Comparison of ENCODE assay signal across 1 cellular context in the genomic region with DNA sequence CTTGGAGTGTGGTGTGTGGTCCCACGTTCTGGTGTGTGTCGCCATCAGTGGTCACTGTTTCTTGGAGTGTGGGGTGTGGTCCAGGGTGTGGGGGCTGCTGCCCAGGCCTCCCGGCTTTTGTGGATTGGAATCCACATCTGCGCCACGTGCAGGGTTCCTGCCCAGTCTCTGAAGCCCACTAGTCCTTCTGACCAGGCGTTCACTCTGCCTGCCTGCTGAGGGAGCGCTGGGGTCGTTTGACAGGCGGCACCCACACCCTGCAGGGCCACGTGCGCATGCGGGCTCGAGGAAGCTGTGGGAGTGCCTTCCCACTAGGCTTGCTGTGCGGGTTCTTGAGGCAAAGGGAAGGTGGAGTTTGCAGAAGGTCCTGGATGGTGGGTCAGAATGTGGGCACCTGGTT.
TF ChIP-seq lines count a peak whose summit lies in the region.

No MANE protein-coding gene starts in this region.

TF ChIP-seq in GM12878, 131 proteins besides CTCF, POLR2A, EP300 and RAD21 (continued from another document):
- TF ChIP-seq, protein P1, sequence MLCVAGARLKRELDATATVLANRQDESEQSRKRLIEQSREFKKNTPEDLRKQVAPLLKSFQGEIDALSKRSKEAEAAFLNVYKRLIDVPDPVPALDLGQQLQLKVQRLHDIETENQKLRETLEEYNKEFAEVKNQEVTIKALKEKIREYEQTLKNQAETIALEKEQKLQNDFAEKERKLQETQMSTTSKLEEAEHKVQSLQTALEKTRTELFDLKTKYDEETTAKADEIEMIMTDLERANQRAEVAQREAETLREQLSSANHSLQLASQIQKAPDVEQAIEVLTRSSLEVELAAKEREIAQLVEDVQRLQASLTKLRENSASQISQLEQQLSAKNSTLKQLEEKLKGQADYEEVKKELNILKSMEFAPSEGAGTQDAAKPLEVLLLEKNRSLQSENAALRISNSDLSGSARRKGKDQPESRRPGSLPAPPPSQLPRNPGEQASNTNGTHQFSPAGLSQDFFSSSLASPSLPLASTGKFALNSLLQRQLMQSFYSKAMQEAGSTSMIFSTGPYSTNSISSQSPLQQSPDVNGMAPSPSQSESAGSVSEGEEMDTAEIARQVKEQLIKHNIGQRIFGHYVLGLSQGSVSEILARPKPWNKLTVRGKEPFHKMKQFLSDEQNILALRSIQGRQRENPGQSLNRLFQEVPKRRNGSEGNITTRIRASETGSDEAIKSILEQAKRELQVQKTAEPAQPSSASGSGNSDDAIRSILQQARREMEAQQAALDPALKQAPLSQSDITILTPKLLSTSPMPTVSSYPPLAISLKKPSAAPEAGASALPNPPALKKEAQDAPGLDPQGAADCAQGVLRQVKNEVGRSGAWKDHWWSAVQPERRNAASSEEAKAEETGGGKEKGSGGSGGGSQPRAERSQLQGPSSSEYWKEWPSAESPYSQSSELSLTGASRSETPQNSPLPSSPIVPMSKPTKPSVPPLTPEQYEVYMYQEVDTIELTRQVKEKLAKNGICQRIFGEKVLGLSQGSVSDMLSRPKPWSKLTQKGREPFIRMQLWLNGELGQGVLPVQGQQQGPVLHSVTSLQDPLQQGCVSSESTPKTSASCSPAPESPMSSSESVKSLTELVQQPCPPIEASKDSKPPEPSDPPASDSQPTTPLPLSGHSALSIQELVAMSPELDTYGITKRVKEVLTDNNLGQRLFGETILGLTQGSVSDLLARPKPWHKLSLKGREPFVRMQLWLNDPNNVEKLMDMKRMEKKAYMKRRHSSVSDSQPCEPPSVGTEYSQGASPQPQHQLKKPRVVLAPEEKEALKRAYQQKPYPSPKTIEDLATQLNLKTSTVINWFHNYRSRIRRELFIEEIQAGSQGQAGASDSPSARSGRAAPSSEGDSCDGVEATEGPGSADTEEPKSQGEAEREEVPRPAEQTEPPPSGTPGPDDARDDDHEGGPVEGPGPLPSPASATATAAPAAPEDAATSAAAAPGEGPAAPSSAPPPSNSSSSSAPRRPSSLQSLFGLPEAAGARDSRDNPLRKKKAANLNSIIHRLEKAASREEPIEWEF (IDR thresholded peaks at IDR 0.05; ENCODE audit: insufficient replicate concordance, low read depth, low read length): no peak
- no peak for TF ChIP-seq NBN (IDR thresholded peaks at IDR 0.05)
- 0 out of 2 replicates have a peak, but pooled peaks have one; percentile 24 for TF ChIP-seq SMARCA5 (IDR thresholded peaks at IDR 0.05)
